In genomic region chr22:36008131-36008530, GRCh38 we compare ENCODE assay signal across 18 cellular contexts.
"Had no signal": no experiment of that assay in that cellular context is flagged by ENCODE, and none has a peak within 500 bp of the region (broad histone marks: within the 10 kb centered on the region; RNA-seq: fewer than 3 reads in every experiment).

No MANE protein-coding gene starts in this region.

- H3K27ac Mint-ChIP-seq: activated CD4-positive, alpha-beta T cell treated with anti-CD3 and anti-CD28 coated beads, Interleukin-2, amount 10 ng/mL, durations not matched to agents 7 days and 5 days; activated CD8-positive, alpha-beta T cell treated with anti-CD3 and anti-CD28 coated beads, Interleukin-2, amount 10 ng/mL, durations not matched to agents 7 days and 5 days; activated T-cell treated with anti-CD3 and anti-CD28 coated beads, Interleukin-2, amount 50 U/mL, for 24 hours; stimulated activated memory B cell treated with anti-CD40 and anti-IgM and Interleukin-4, amounts not matched to agents 10 μg/mL and 1 μg/mL and 100 μg/mL, for 72 hours; T-helper 1 cell treated with Interleukin-12 subunit alpha and Interleukin-12 subunit beta and Interleukin-4 antibody, amounts not matched to agents 30 μg/mL and 1 μg/mL, for 36 hours had no signal

- H3K36me3 ChIP-seq: adrenal gland, lower lobe of right lung had no signal

- DNase-seq: activated CD4-positive, alpha-beta T cell treated with anti-CD3 and anti-CD28 coated beads, Interleukin-2, amount 10 ng/mL, durations not matched to agents 7 days and 5 days; activated CD8-positive, alpha-beta T cell treated with anti-CD3 and anti-CD28 coated beads, Interleukin-2, amount 10 ng/mL, durations not matched to agents 7 days and 5 days; activated effector memory CD4-positive, alpha-beta T cell treated with anti-CD3 and anti-CD28 coated beads, Interleukin-2, amount 50 U/mL, for 16 hours; activated naive CD4-positive, alpha-beta T cell treated with anti-CD3 and anti-CD28 coated beads, Interleukin-2, amount 50 U/mL, for 16 hours; activated T-cell treated with anti-CD3 and anti-CD28 coated beads, Interleukin-2, amount 50 U/mL, for 24 hours; adrenal gland; effector CD4-positive, alpha-beta T cell; foreskin fibroblast; glutamatergic neuron; lower lobe of right lung; midbrain; occipital lobe; right cardiac atrium; small intestine; stimulated activated CD4-positive, alpha-beta T cell treated with anti-CD3 and anti-CD28 coated beads, Interleukin-4, amount 100 ng/mL, for 24 hours had no signal

- H3K9me3 Mint-ChIP-seq: activated CD4-positive, alpha-beta T cell treated with anti-CD3 and anti-CD28 coated beads, Interleukin-2, amount 10 ng/mL, durations not matched to agents 7 days and 5 days; activated T-cell treated with anti-CD3 and anti-CD28 coated beads, Interleukin-2, amount 50 U/mL, for 24 hours; stimulated activated memory B cell treated with anti-CD40 and anti-IgM and Interleukin-4, amounts not matched to agents 10 μg/mL and 1 μg/mL and 100 μg/mL, for 72 hours; T-helper 1 cell treated with Interleukin-12 subunit alpha and Interleukin-12 subunit beta and Interleukin-4 antibody, amounts not matched to agents 30 μg/mL and 1 μg/mL, for 36 hours had no signal

- H3K4me3 Mint-ChIP-seq: activated CD4-positive, alpha-beta T cell treated with anti-CD3 and anti-CD28 coated beads, Interleukin-2, amount 10 ng/mL, durations not matched to agents 7 days and 5 days; activated CD8-positive, alpha-beta T cell treated with anti-CD3 and anti-CD28 coated beads, Interleukin-2, amount 10 ng/mL, durations not matched to agents 7 days and 5 days; activated T-cell treated with anti-CD3 and anti-CD28 coated beads, Interleukin-2, amount 50 U/mL, for 24 hours; stimulated activated memory B cell treated with anti-CD40 and anti-IgM and Interleukin-4, amounts not matched to agents 10 μg/mL and 1 μg/mL and 100 μg/mL, for 72 hours; T-helper 1 cell treated with Interleukin-12 subunit alpha and Interleukin-12 subunit beta and Interleukin-4 antibody, amounts not matched to agents 30 μg/mL and 1 μg/mL, for 36 hours had no signal

- H3K36me3 Mint-ChIP-seq: stimulated activated memory B cell treated with anti-CD40 and anti-IgM and Interleukin-4, amounts not matched to agents 10 μg/mL and 1 μg/mL and 100 μg/mL, for 72 hours had no signal

- H3K27me3 Mint-ChIP-seq: progenitor cell of endocrine pancreas had no signal

- H3K27ac ChIP-seq: adrenal gland, lower lobe of right lung had no signal

- H3K27me3 ChIP-seq: adrenal gland had no signal

- H3K9me3 ChIP-seq: adrenal gland, lower lobe of right lung had no signal

- H3K4me3 ChIP-seq: adrenal gland, lower lobe of right lung had no signal

- H3K4me1 Mint-ChIP-seq: activated CD4-positive, alpha-beta T cell treated with anti-CD3 and anti-CD28 coated beads, Interleukin-2, amount 10 ng/mL, durations not matched to agents 7 days and 5 days; stimulated activated memory B cell treated with anti-CD40 and anti-IgM and Interleukin-4, amounts not matched to agents 10 μg/mL and 1 μg/mL and 100 μg/mL, for 72 hours had no signal
